ENCODE assay signal across 8 cellular contexts in the genomic region with DNA sequence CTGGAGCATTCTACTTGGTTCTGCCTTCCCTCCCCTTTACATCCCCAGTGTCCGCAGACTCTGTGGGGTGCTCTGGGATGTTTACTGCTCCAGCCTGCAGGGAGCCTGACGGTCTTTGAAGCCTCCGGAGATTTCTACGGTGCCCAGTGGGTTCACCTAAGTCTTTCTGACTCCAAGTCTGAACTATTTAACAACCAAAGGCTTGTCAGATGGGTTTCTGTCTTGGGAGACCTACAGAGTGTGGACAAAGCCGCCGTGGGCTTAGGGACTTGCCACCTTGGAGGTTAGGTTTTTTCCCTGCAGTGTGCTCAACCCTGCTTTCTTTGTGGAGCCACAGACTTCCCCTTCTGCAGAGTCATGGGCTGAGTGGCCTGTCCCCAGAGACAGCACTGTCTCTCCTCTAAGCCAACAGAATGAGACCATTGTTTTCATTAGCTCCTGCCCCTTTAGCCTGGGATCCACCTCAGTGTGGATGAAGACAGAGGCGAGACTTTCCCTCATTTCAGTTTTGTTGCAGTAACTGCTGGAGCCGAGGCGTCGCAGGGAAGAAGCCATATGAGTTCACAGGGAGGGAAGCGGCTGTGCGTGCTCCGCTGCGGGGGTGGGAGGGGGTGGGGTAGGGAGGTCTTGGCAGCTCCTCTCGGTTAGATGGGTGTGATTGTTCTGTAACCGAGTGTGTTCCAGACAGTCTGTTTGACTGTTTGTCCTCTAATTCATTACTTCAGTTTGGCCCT.
A peak's percentile ranks its signal among the peaks of the same experiment; 100 is the strongest.
DNase-seq lines count a peak whose midpoint lies in the region; ATAC-seq, FAIRE-seq and TF ChIP-seq lines count a peak whose summit lies in the region.

No MANE protein-coding gene starts in this region.

- TF ChIP-seq EP300 in HepG2 (IDR thresholded peaks at IDR 0.05; ENCODE audit: low read depth in 2 of 2, low read length in 2 of 2) = no peak
- no peak for TF ChIP-seq EP300 in HepG2 (CRISPR knock-in tag; IDR thresholded peaks at IDR 0.05; ENCODE audit: borderline replicate concordance)

- TF ChIP-seq RAD21 in HepG2 (CRISPR knock-in tag; IDR thresholded peaks at IDR 0.05) = no peak

- ATAC-seq in HepG2 (peak; percentile 73), right lobe of liver (no peak), HG03103 (IDR thresholded peaks at IDR 0.05; ENCODE audit: low read depth, unreplicated experiment) (peak; percentile 47)

- DNase-seq in HepG2 (ENCODE audit: low spot score) (peak; percentile 10), right lobe of liver (no peak), caudate nucleus (lab: John Stamatoyannopoulos, UW) (peak in 47 of 61 donors; percentile 4 to 68 (median 27)), pons (ENCODE audit: low spot score) (peak; percentile 86), germinal center (ENCODE audit: low spot score) (no peak), T-helper 2 cell (no peak)
- DNase-seq in stimulated activated CD4-positive, alpha-beta T cell treated with anti-CD3 and anti-CD28 coated beads, Interleukin-12 subunit alpha, Interleukin-12 subunit beta, amount 100 ng/mL, for 4 hours = no peak

- peaks cover 16% of the 10 kb centered on the region for H3K4me1 ChIP-seq in HepG2 (ENCODE audit: insufficient read depth, low read length)
- H3K4me1 ChIP-seq in right lobe of liver = peaks cover 0 to 20% (median 10%) of the 10 kb centered on the region in 4 donors

- 18% methylated on average over 16 of the region's 16 CpGs for WGBS in HepG2 (ENCODE audit: low lambda C conversion rate)
- 44% methylated on average over 12 of the region's 16 CpGs for WGBS in right lobe of liver (ENCODE audit: insufficient coverage, low coverage, low lambda C conversion rate, missing lambda C conversion rate)

- H3K9ac ChIP-seq in HepG2 (ENCODE audit: insufficient read depth, low read depth, low read length) = no peak overlapping the region; the same call in 1 of the 2 replicates

- no peaks in the 10 kb centered on the region for H3K79me2 ChIP-seq in HepG2 (ENCODE audit: insufficient read depth, low read length)

- CTCF ChIA-PET in HepG2 (lab: Yijun Ruan, JAX; ENCODE audit: low intra/inter-chr PET ratio, low total read pairs) = no interaction called here

- no peak overlapping the region for H2AFZ ChIP-seq in HepG2 (ENCODE audit: low read length)

- H3K9me3 ChIP-seq in HepG2 (ENCODE audit: low read length) = no peaks in the 10 kb centered on the region
- H3K9me3 ChIP-seq in right lobe of liver = no peaks in the 10 kb centered on the region

- H3K36me3 ChIP-seq in HepG2 (replicated peaks in 1 of 2; ENCODE audit: control insufficient read depth in 1 of 2, insufficient read depth in 2 of 2, low read length in 2 of 2) (no peaks in the 10 kb centered on the region), right lobe of liver (no peaks in the 10 kb centered on the region)

- H3K27ac ChIP-seq in HepG2 (ENCODE audit: extremely low read length, insufficient read depth, low read length) (no peak overlapping the region), right lobe of liver (no peak overlapping the region), caudate nucleus (ENCODE audit: low read depth, low read length) (no peak overlapping the region)

- H3K4me2 ChIP-seq in HepG2 (ENCODE audit: low read depth, low read length) = peak overlapping the region; percentile 25; the same call in 1 of the 2 replicates

- H3K4me3 ChIP-seq in HepG2 (replicated peaks in 1 of 3; ENCODE audit: insufficient read depth in 1 of 3, low read depth in 2 of 3, low read length in 3 of 3) (no peak overlapping the region), right lobe of liver (no peak overlapping the region)

- in situ Hi-C loops in HepG2 (cut with HindIII; ENCODE audit: extremely low pct_ligation_motif_present, low pct_unique_long_range_greater_than_20kb) = no loop called here

- no peak for FAIRE-seq in HepG2 (lab: Jason Lieb, UNC)

- H3K27me3 ChIP-seq in HepG2 (ENCODE audit: control insufficient read depth in 1 of 2, insufficient read depth in 2 of 2, low read length in 2 of 2) (peaks cover 0 to 9% of the 10 kb centered on the region in 2 experiments; a peak in 2 of 5 replicates), right lobe of liver (no peaks in the 10 kb centered on the region)

- intact Hi-C loops in HepG2 (cut with micrococcal nuclease; ENCODE audit: unreplicated experiment) = no loop called here
- intact Hi-C loops in right lobe of liver (cut with DNase I) = no loop called here

- BruUV-seq in HepG2 (replicated peaks; lab: Mats Ljungman, UMichigan) = no TSS peak

- no peaks in the 10 kb centered on the region for H4K20me1 ChIP-seq in HepG2 (ENCODE audit: insufficient read depth, low read length)

- TF ChIP-seq CTCF in HepG2 (CRISPR knock-in tag; IDR thresholded peaks at IDR 0.05) = no peak
- no peak for TF ChIP-seq CTCF in right lobe of liver (IDR thresholded peaks at IDR 0.05)

- no peak for TF ChIP-seq POLR2A in HepG2 (IDR thresholded peaks at IDR 0.05; ENCODE audit: insufficient read depth in 1 of 2, low read depth in 2 of 2, low read length in 2 of 2)
- no peak for TF ChIP-seq POLR2A in right lobe of liver (IDR thresholded peaks at IDR 0.05)

- POLR2A ChIA-PET in HepG2 (lab: Yijun Ruan, JAX) = no interaction called here

TF ChIP-seq in HepG2, 621 proteins besides CTCF, POLR2A, EP300 and RAD21:
- no peak for TF ChIP-seq TOE1 (CRISPR knock-in tag; IDR thresholded peaks at IDR 0.05)
- TF ChIP-seq SRSF9 (IDR thresholded peaks at IDR 0.05; ENCODE audit: borderline replicate concordance, insufficient read depth, low read depth, low read length, poor library complexity, severe bottlenecking) = no peak
- TF ChIP-seq FOXA1 (IDR thresholded peaks at IDR 0.05) = no peak
- TF ChIP-seq FOXA1 (CRISPR knock-in tag; IDR thresholded peaks at IDR 0.05) = no peak
- TF ChIP-seq KDM6A (CRISPR knock-in tag; IDR thresholded peaks at IDR 0.05; ENCODE audit: low read depth) = no peak
- TF ChIP-seq ZNF878 (CRISPR knock-in tag; IDR thresholded peaks at IDR 0.05) = no peak
- TF ChIP-seq ZNF572 (CRISPR knock-in tag; IDR thresholded peaks at IDR 0.05) = no peak
- no peak for TF ChIP-seq TARDBP (CRISPR knock-in tag; IDR thresholded peaks at IDR 0.05)
- no peak for TF ChIP-seq SMC3 (IDR thresholded peaks at IDR 0.05; ENCODE audit: low read length)
- no peak for TF ChIP-seq ZNF83 (CRISPR knock-in tag; IDR thresholded peaks at IDR 0.05; ENCODE audit: borderline replicate concordance)
- no peak for TF ChIP-seq KLF6 (CRISPR knock-in tag; IDR thresholded peaks at IDR 0.05)
- no peak for TF ChIP-seq ATF7-NPFF (CRISPR knock-in tag; IDR thresholded peaks at IDR 0.05; ENCODE audit: low read depth)
- TF ChIP-seq HDAC1 (CRISPR knock-in tag; IDR thresholded peaks at IDR 0.05) = no peak
- no peak for TF ChIP-seq TGIF2 (CRISPR knock-in tag; IDR thresholded peaks at IDR 0.05)
- TF ChIP-seq, protein P1, sequence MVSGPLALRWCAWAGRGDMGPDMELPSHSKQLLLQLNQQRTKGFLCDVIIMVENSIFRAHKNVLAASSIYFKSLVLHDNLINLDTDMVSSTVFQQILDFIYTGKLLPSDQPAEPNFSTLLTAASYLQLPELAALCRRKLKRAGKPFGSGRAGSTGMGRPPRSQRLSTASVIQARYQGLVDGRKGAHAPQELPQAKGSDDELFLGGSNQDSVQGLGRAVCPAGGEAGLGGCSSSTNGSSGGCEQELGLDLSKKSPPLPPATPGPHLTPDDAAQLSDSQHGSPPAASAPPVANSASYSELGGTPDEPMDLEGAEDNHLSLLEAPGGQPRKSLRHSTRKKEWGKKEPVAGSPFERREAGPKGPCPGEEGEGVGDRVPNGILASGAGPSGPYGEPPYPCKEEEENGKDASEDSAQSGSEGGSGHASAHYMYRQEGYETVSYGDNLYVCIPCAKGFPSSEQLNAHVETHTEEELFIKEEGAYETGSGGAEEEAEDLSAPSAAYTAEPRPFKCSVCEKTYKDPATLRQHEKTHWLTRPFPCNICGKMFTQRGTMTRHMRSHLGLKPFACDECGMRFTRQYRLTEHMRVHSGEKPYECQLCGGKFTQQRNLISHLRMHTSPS (CRISPR knock-in tag; IDR thresholded peaks at IDR 0.05; ENCODE audit: low read depth) = no peak
- no peak for TF ChIP-seq MYC (CRISPR knock-in tag; IDR thresholded peaks at IDR 0.05; ENCODE audit: borderline replicate concordance)
- no peak for TF ChIP-seq RNF2 (conservative IDR thresholded peaks at IDR 0.05; ENCODE audit: low read depth)
- no peak for TF ChIP-seq ZNF737 (CRISPR knock-in tag; IDR thresholded peaks at IDR 0.05; ENCODE audit: borderline replicate concordance)
- TF ChIP-seq, protein P2, sequence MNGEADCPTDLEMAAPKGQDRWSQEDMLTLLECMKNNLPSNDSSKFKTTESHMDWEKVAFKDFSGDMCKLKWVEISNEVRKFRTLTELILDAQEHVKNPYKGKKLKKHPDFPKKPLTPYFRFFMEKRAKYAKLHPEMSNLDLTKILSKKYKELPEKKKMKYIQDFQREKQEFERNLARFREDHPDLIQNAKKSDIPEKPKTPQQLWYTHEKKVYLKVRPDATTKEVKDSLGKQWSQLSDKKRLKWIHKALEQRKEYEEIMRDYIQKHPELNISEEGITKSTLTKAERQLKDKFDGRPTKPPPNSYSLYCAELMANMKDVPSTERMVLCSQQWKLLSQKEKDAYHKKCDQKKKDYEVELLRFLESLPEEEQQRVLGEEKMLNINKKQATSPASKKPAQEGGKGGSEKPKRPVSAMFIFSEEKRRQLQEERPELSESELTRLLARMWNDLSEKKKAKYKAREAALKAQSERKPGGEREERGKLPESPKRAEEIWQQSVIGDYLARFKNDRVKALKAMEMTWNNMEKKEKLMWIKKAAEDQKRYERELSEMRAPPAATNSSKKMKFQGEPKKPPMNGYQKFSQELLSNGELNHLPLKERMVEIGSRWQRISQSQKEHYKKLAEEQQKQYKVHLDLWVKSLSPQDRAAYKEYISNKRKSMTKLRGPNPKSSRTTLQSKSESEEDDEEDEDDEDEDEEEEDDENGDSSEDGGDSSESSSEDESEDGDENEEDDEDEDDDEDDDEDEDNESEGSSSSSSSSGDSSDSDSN (CRISPR knock-in tag; IDR thresholded peaks at IDR 0.05) = no peak
- no peak for TF ChIP-seq NKX3-1 (CRISPR knock-in tag; IDR thresholded peaks at IDR 0.05)
- TF ChIP-seq, protein P3, sequence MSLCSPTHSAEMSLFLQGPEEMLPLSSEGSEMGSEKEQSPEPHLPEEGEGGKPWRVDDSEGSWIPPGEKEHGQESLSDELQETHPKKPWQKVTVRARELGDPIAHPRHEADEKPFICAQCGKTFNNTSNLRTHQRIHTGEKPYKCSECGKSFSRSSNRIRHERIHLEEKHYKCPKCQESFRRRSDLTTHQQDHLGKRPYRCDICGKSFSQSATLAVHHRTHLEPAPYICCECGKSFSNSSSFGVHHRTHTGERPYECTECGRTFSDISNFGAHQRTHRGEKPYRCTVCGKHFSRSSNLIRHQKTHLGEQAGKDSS (CRISPR knock-in tag; IDR thresholded peaks at IDR 0.05; ENCODE audit: borderline replicate concordance, low read depth) = no peak

Comparison
In these comparisons a context has a peak if more than half of its experiments do, and no peak if none do; other contexts are left out.
1. ATAC-seq: peak in HepG2 (single experiment) and HG03103 (single experiment); none in right lobe of liver (0 of 4).
2. DNase-seq: peak in HepG2 (single experiment), caudate nucleus (47 of 61) and pons (single experiment); none in right lobe of liver (0 of 3), germinal center (single experiment), stimulated activated CD4-positive, alpha-beta T cell treated with anti-CD3 and anti-CD28 coated beads, Interleukin-12 subunit alpha, Interleukin-12 subunit beta, amount 100 ng/mL, for 4 hours (single experiment) and T-helper 2 cell (0 of 5).